Comparison of ENCODE assay signal across 25 cellular contexts in the genomic region with DNA sequence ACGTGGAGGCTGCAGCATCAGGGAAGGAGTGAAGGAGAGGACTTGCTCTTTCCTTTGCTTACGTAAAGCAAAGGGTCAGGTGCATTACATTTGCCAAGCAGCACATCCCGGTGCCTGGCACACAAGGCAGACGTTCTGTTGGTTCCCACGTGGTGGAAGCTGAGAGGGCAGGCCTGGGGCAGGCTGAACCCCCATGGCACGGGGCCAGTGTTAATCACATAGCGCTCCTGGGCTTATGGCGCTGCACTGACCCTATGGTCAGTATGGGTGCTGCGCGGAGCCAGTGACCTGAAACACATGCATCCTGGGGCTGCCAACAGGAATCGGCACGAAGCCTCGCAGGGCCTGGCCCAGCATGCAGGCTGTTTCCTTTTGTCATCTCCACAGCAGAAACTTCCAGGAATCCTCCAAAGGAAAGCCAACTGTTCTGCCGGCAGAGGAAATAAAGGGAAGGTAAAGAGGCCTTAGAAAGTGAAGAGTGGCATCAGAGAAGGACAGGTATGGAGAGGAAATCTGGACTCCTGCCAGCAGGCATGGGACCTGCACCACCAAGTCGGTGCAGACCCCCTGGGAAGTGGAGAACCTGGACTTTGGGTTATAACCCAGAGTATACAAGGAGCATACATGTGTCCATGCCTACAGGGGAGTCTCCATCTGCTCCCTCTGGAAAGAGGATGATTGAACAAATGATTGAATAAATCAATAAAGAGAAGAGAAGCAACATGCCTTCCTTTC.
DNase-seq lines count a peak whose midpoint lies in the region; ATAC-seq, FAIRE-seq and TF ChIP-seq lines count a peak whose summit lies in the region.
"Had no signal": no experiment of that assay in that cellular context is flagged by ENCODE, and none has a peak within 500 bp of the region (broad histone marks: within the 10 kb centered on the region; RNA-seq: fewer than 3 reads in every experiment).

No MANE protein-coding gene starts in this region.

- no peak overlapping the region for H2BK120ac ChIP-seq in H1 (replicated peaks; ENCODE audit: low read depth, low read length)

- no peak overlapping the region for H3K4ac ChIP-seq in H1 (replicated peaks; ENCODE audit: insufficient read length, low read depth, low read length)

- TF ChIP-seq RAD21 in H1 (IDR thresholded peaks at IDR 0.05 in 1 of 2, conservative IDR thresholded peaks at IDR 0.05 in 1 of 2; ENCODE audit: low read depth in 2 of 2, low read length in 2 of 2) = no peak

- H3K9me3 Mint-ChIP-seq in mesothelial cell of epicardium = peaks cover 17% of the 10 kb centered on the region

- no peak overlapping the region for H2BK5ac ChIP-seq in H1 (ENCODE audit: low read depth, low read length)

- intact Hi-C loops in adrenal gland (cut with DNase I) = no loop called here

- H3K18ac ChIP-seq in H1 (ENCODE audit: extremely low read depth, low read length) = no peak overlapping the region

- H3K79me2 ChIP-seq in H1 (ENCODE audit: control insufficient read depth in 1 of 2, insufficient read depth in 2 of 2, low read length in 2 of 2) = no peaks in the 10 kb centered on the region

- no peak overlapping the region for H2BK15ac ChIP-seq in H1 (ENCODE audit: low read length)

- H2AK5ac ChIP-seq in H1 (ENCODE audit: low read depth, low read length) = 0 out of 2 replicates have a peak overlapping the region, but pooled peaks have one; percentile 75

- no peak overlapping the region for H4K5ac ChIP-seq in H1 (ENCODE audit: insufficient read length, low read depth, low read length)

- peak in 4 of 7 donors; percentile 0 to 35 (median 4) for DNase-seq in adrenal gland
- DNase-seq in H1 (ENCODE audit: low read depth in 1 of 2, low spot score in 2 of 2) = no peak
- peak in 1 of 2 experiments; percentile 18 for DNase-seq in mesothelial cell of epicardium (ENCODE audit: low spot score in 2 of 2, unreplicated experiment in 2 of 2)
- peak; percentile 40 to 61 for DNase-seq in suprapubic skin (ENCODE audit: low spot score in 2 of 2)
- no peak for DNase-seq in COR-L47 (lab: John Stamatoyannopoulos, UW)
- DNase-seq in NCI-H524 treated with DMSO at 0.1 percent for 48 hours (lab: John Stamatoyannopoulos, UW) = no peak
- DNase-seq: DMS 273 treated with DMSO at 0.1 percent for 48 hours; DMS79 treated with DMSO at 0.1 percent for 48 hours; GM23248; IMR-90; NCI-H1092 treated with DMSO at 0.1 percent for 48 hours; NCI-H2029 treated with DMSO at 0.1 percent for 48 hours; NCI-H226; NCI-H510A treated with DMSO at 0.1 percent for 48 hours; NCI-H774; NK-92 treated with Interleukin-12 subunit alpha and Interleukin-12 subunit beta, amount 100 ng/mL, for 24 hours; Right ventricle myocardium superior had no signal

- H3K9me3 ChIP-seq in adrenal gland (replicated peaks in 1 of 3) (no peaks in the 10 kb centered on the region), H1 (ENCODE audit: insufficient read depth in 2 of 2, low read depth in 1 of 2, low read length in 1 of 2) (no peaks in the 10 kb centered on the region), suprapubic skin (no peaks in the 10 kb centered on the region)
- H3K9me3 ChIP-seq: Caco-2 had no signal

- H3K23me2 ChIP-seq in H1 (ENCODE audit: low read depth, low read length) = no peaks in the 10 kb centered on the region

- H3K4me1 ChIP-seq in adrenal gland (replicated peaks in 1 of 2) (no peaks in the 10 kb centered on the region), H1 (replicated peaks in 1 of 4; ENCODE audit: control insufficient read depth in 3 of 4, insufficient read depth in 4 of 4, low read length in 3 of 4) (no peaks in the 10 kb centered on the region; a peak in 1 of 7 replicates), suprapubic skin (no peaks in the 10 kb centered on the region)
- H3K4me1 ChIP-seq: Caco-2 had no signal

- no peaks in the 10 kb centered on the region for H4K20me1 ChIP-seq in H1 (replicated peaks in 1 of 2; ENCODE audit: control insufficient read depth in 1 of 2, insufficient read depth in 2 of 2, low read length in 2 of 2)
- H4K20me1 ChIP-seq: BLaER1 had no signal

- no peak overlapping the region for H4K91ac ChIP-seq in H1 (replicated peaks; ENCODE audit: insufficient read length, low read length)

- no peak overlapping the region for H3K9ac ChIP-seq in H1 (replicated peaks in 1 of 4; ENCODE audit: extremely low read depth in 1 of 4, low read depth in 3 of 4, low read length in 3 of 4)
- H3K9ac ChIP-seq: BLaER1, GM23248, KMS-11 had no signal

- H4K8ac ChIP-seq in H1 (ENCODE audit: extremely low read depth, insufficient read depth, low read length) = no peak overlapping the region

- no peaks in the 10 kb centered on the region for H3K36me3 ChIP-seq in adrenal gland (replicated peaks in 1 of 2)
- no peaks in the 10 kb centered on the region for H3K36me3 ChIP-seq in H1 (ENCODE audit: control insufficient read depth in 2 of 4, insufficient read depth in 4 of 4, low read length in 3 of 4)
- no peaks in the 10 kb centered on the region for H3K36me3 ChIP-seq in suprapubic skin
- H3K36me3 ChIP-seq: BLaER1 had no signal

- CTCF ChIA-PET in H1 (lab: Charles Lee; ENCODE audit: partially characterized antibody) = no interaction called here

- H2BK12ac ChIP-seq in H1 (ENCODE audit: low read depth, low read length) = no peak overlapping the region

- H2AFZ ChIP-seq in H1 (ENCODE audit: low read length) = no peak overlapping the region
- H2AFZ ChIP-seq: GM23248 had no signal

- no peak for FAIRE-seq in H1 (lab: Jason Lieb, UNC)
- FAIRE-seq: GM12878, RCC 7860 had no signal

- H3K27me3 ChIP-seq in adrenal gland = no peaks in the 10 kb centered on the region
- H3K27me3 ChIP-seq in H1 (replicated peaks in 1 of 4; ENCODE audit: control insufficient read depth in 3 of 4, extremely low read depth in 1 of 4, insufficient read depth in 3 of 4, low read length in 3 of 4) = no peaks in the 10 kb centered on the region
- H3K27me3 ChIP-seq in suprapubic skin = peaks cover 4% of the 10 kb centered on the region
- H3K27me3 ChIP-seq: BLaER1 had no signal

- TF ChIP-seq CTCF in adrenal gland (IDR thresholded peaks at IDR 0.05) (no peak), H1 (IDR thresholded peaks at IDR 0.05; ENCODE audit: control extremely low read depth in 1 of 3, insufficient read depth in 1 of 3, low read depth in 1 of 3, low read length in 3 of 3) (no peak), mesothelial cell of epicardium (IDR thresholded peaks at IDR 0.05; ENCODE audit: unreplicated experiment) (no peak), suprapubic skin (IDR thresholded peaks at IDR 0.05) (no peak)

- 80 to 86% (median 83%) methylated on average over 10 to 15 of the region's 15 CpGs for WGBS in adrenal gland, 4 donors
- 93% methylated on average over 15 of the region's 15 CpGs; no CpG with 5 or more reads in 1 of the 2 experiments for WGBS in H1 (ENCODE audit: extremely low coverage in 1 of 2, insufficient coverage in 1 of 2, insufficient read length in 1 of 2, insufficient replicate concordance in 2 of 2, low coverage in 1 of 2, low lambda C conversion rate in 2 of 2, missing lambda C conversion rate in 1 of 2), 2 experiments
- WGBS in suprapubic skin = 82% methylated on average over 9 of the region's 15 CpGs

- H3K4me3 Mint-ChIP-seq in mesothelial cell of epicardium = peak overlapping the region; percentile 8
- H3K4me3 Mint-ChIP-seq: CD4-positive, alpha-beta T cell had no signal

- POLR2A ChIA-PET in H1 (lab: Charles Lee; ENCODE audit: partially characterized antibody) = no interaction called here

- H3K27ac Mint-ChIP-seq in mesothelial cell of epicardium = no peak overlapping the region
- H3K27ac Mint-ChIP-seq: CD4-positive, alpha-beta T cell had no signal

- H3K27ac ChIP-seq in adrenal gland = no peak overlapping the region
- no peak overlapping the region for H3K27ac ChIP-seq in H1 (ENCODE audit: low read depth, low read length)
- no peak overlapping the region for H3K27ac ChIP-seq in suprapubic skin
- H3K27ac ChIP-seq: BLaER1, GM23248, KMS-11 had no signal

- H2BK20ac ChIP-seq in H1 (ENCODE audit: low read length) = no peak overlapping the region

- H3K27me3 Mint-ChIP-seq in mesothelial cell of epicardium (ENCODE audit: low read depth) = no peaks in the 10 kb centered on the region
- H3K27me3 Mint-ChIP-seq: CD4-positive, alpha-beta T cell had no signal

- H3K4me2 ChIP-seq in H1 (ENCODE audit: insufficient read depth in 1 of 2, low read depth in 2 of 2, low read length in 2 of 2) = no peak overlapping the region
- H3K4me2 ChIP-seq: BLaER1, KMS-11 had no signal

- TF ChIP-seq EP300 in H1 (IDR thresholded peaks at IDR 0.05; ENCODE audit: borderline replicate concordance in 1 of 2, low read depth in 2 of 2, low read length in 2 of 2) = no peak
- no peak for TF ChIP-seq EP300 in suprapubic skin (IDR thresholded peaks at IDR 0.05)

- TF ChIP-seq POLR2A in adrenal gland (IDR thresholded peaks at IDR 0.05) (no peak), H1 (IDR thresholded peaks at IDR 0.05; ENCODE audit: control extremely low read depth in 1 of 2, low read depth in 2 of 2, low read length in 2 of 2) (no peak), suprapubic skin (IDR thresholded peaks at IDR 0.05) (no peak)

- no peak overlapping the region for H3K23ac ChIP-seq in H1 (ENCODE audit: insufficient read length)

- peaks cover 18% of the 10 kb centered on the region for H3K4me1 Mint-ChIP-seq in mesothelial cell of epicardium

- no peaks in the 10 kb centered on the region for H3K36me3 Mint-ChIP-seq in mesothelial cell of epicardium

- no peak overlapping the region for H3K4me3 ChIP-seq in adrenal gland
- H3K4me3 ChIP-seq in H1 (ENCODE audit: extremely low read depth in 1 of 4, insufficient read depth in 2 of 4, low read depth in 3 of 4, low read length in 4 of 4) = no peak overlapping the region
- H3K4me3 ChIP-seq in suprapubic skin = no peak overlapping the region
- H3K4me3 ChIP-seq: BLaER1, GM12878, GM23248 had no signal

- H3K56ac ChIP-seq in H1 (replicated peaks; ENCODE audit: insufficient read length, low read depth, low read length) = no peak overlapping the region

- no peak overlapping the region for H3K14ac ChIP-seq in H1 (ENCODE audit: insufficient read length)

- no peaks in the 10 kb centered on the region for H3K79me1 ChIP-seq in H1 (ENCODE audit: low read depth, low read length)

- no peak for ATAC-seq in GM21515 (IDR thresholded peaks at IDR 0.05; ENCODE audit: unreplicated experiment)
- ATAC-seq: GM12878, HCT116 had no signal

TF ChIP-seq in H1, 55 proteins besides CTCF, POLR2A, EP300 and RAD21 (continues in another document):
- TF ChIP-seq FOSL1 (IDR thresholded peaks at IDR 0.05; ENCODE audit: insufficient read depth, low read depth, low read length) (no peak), BRCA1 (IDR thresholded peaks at IDR 0.05; ENCODE audit: low read depth, low read length) (no peak), TBP (IDR thresholded peaks at IDR 0.05; ENCODE audit: low read depth, low read length) (no peak), GABPA (IDR thresholded peaks at IDR 0.05; ENCODE audit: borderline replicate concordance, insufficient read depth, low read length) (no peak), NANOG (IDR thresholded peaks at IDR 0.05; ENCODE audit: insufficient read depth, low read depth, low read length, poor library complexity, severe bottlenecking) (no peak), TAF7 (optimal IDR thresholded peaks at IDR 0.05; ENCODE audit: borderline replicate concordance, low read depth, low read length) (no peak), CREB1 (IDR thresholded peaks at IDR 0.05) (no peak), RBBP5 (IDR thresholded peaks at IDR 0.05; ENCODE audit: borderline replicate concordance, low read depth, low read length) (no peak), CHD1 (IDR thresholded peaks at IDR 0.05; ENCODE audit: low read depth, low read length) (no peak)

Comparison
In these comparisons a context has a peak if more than half of its experiments do, and no peak if none do; other contexts are left out.
1. DNase-seq: peak in adrenal gland (4 of 7) and suprapubic skin (2 of 2); none in H1 (0 of 2), COR-L47 (single experiment) and NCI-H524 treated with DMSO at 0.1 percent for 48 hours (single experiment).